20 cellular contexts compared by ENCODE assay signal in genomic region chr3:115363071-115363470, GRCh38.
DNase-seq lines count a peak whose midpoint lies in the region; ATAC-seq and TF ChIP-seq lines count a peak whose summit lies in the region.
"Had no signal": no experiment of that assay in that cellular context is flagged by ENCODE, and none has a peak within 500 bp of the region (broad histone marks: within the 10 kb centered on the region; RNA-seq: fewer than 3 reads in every experiment).

No MANE protein-coding gene starts in this region.

- H3K4me3 ChIP-seq in fibroblast of villous mesenchyme (ENCODE audit: low read depth, low read length), result no peak overlapping the region
- H3K4me3 ChIP-seq: dorsolateral prefrontal cortex, tibial artery had no signal

- no peak for ATAC-seq in GM19395 (IDR thresholded peaks at IDR 0.05; ENCODE audit: unreplicated experiment)
- no peak for ATAC-seq in omental fat pad (ENCODE audit: low FRiP score)
- ATAC-seq: activated CD8-positive, alpha-beta T cell treated with anti-CD3 and anti-CD28 coated beads for 36 hours; activated naive CD4-positive, alpha-beta T cell treated with anti-CD3 and anti-CD28 coated beads, Interleukin-2, amount 50 U/mL, for 72 hours; natural killer cell had no signal

- DNase-seq in COLO829 (ENCODE audit: low spot score) (peak; percentile 31), HT1080 (ENCODE audit: low read depth) (peak; percentile 74), SW480 (ENCODE audit: low spot score) (peak; percentile 42), fibroblast of villous mesenchyme (ENCODE audit: low read depth) (peak; percentile 16), DMS79 treated with DMSO at 0.1 percent for 48 hours (lab: John Stamatoyannopoulos, UW) (no peak), omental fat pad (ENCODE audit: low spot score) (no peak)
- DNase-seq in activated CD8-positive, alpha-beta memory T cell treated with anti-CD3 and anti-CD28 coated beads for 24 hours, result no peak
- DNase-seq: activated CD8-positive, alpha-beta T cell treated with anti-CD3 and anti-CD28 coated beads for 36 hours; aorta; central memory CD4-positive, alpha-beta T cell; dorsolateral prefrontal cortex; natural killer cell; NCI-H1092 treated with DMSO at 0.1 percent for 48 hours; NCI-H187 treated with DMSO at 0.1 percent for 48 hours; NCI-H524 treated with DMSO at 0.1 percent for 48 hours; RPMI8226; small intestine; tibial artery had no signal

- TF ChIP-seq CTCF in fibroblast of villous mesenchyme (IDR thresholded peaks at IDR 0.05; ENCODE audit: insufficient read depth, low read depth, low read length), result no peak
- TF ChIP-seq CTCF in omental fat pad (IDR thresholded peaks at IDR 0.05), result no peak

Comparison
In these comparisons a context has a peak if more than half of its experiments do, and no peak if none do; other contexts are left out.
1. DNase-seq: peak in COLO829 (single experiment), HT1080 (single experiment), SW480 (single experiment) and fibroblast of villous mesenchyme (single experiment); none in activated CD8-positive, alpha-beta memory T cell treated with anti-CD3 and anti-CD28 coated beads for 24 hours (single experiment), DMS79 treated with DMSO at 0.1 percent for 48 hours (single experiment) and omental fat pad (single experiment).